22 cellular contexts compared by ENCODE assay signal in the genomic region with DNA sequence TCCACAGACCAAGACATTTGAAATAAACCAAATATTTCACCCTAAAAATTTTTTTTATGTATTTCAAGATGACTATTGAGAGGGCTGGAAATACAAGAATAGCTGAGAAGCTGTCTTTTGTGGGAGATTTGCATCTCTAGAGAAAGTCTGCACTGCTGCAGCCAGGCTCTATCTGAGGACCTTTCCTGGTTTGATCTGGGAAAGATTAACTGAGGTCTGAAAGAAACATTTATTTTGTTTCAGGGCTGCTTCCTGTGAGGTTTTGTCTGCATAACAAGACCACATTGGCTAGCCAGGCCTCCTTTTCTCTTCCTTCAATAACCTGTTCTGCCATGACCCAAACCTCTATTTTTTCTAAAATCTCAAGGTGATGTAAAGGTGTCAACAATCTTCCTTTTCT.
DNase-seq lines count a peak whose midpoint lies in the region; ATAC-seq and TF ChIP-seq lines count a peak whose summit lies in the region.
"Had no signal": no experiment of that assay in that cellular context is flagged by ENCODE, and none has a peak within 500 bp of the region (broad histone marks: within the 10 kb centered on the region; RNA-seq: fewer than 3 reads in every experiment).

No MANE protein-coding gene starts in this region.

- H3F3A ChIP-seq in GM23338 (replicated peaks; ENCODE audit: low read depth) (no peaks in the 10 kb centered on the region), neural progenitor cell (ENCODE audit: low read depth) (no peaks in the 10 kb centered on the region)

- H3K27ac Mint-ChIP-seq in GM23338 (peak overlapping the region; percentile 49), WTC11 (peak overlapping the region; percentile 63; the same call in 1 of the 2 replicates), neural progenitor cell (no peak overlapping the region)
- H3K27ac Mint-ChIP-seq in CD8-positive, alpha-beta memory T cell: no peak overlapping the region
- H3K27ac Mint-ChIP-seq: B cell; CD4-positive, alpha-beta T cell; CD8-positive, alpha-beta T cell had no signal

- CTCF ChIA-PET in WTC11 (lab: Charles Lee): interaction anchor here (0.8 kb wide), 1 partner anchor 33 kb away, joined by 3 read pairs; no protein-coding TSS in a partner anchor
- CTCF ChIA-PET in CD8-positive, alpha-beta memory T cell (lab: Charles Lee): no interaction called here

- H3K4me1 Mint-ChIP-seq in GM23338: peaks cover 8% of the 10 kb centered on the region; the same call in 2 of the 3 replicates
- peaks cover 10% of the 10 kb centered on the region for H3K4me1 Mint-ChIP-seq in WTC11
- H3K4me1 Mint-ChIP-seq in neural progenitor cell: no peaks in the 10 kb centered on the region
- no peaks in the 10 kb centered on the region for H3K4me1 Mint-ChIP-seq in CD8-positive, alpha-beta memory T cell
- H3K4me1 Mint-ChIP-seq: B cell had no signal

- no peak overlapping the region for H3K9ac ChIP-seq in neural progenitor cell
- H3K9ac ChIP-seq: BLaER1 treated with 17β-estradiol and CSF1 and Interleukin-3, amounts not matched to agents 10 nM and 100 nM had no signal

- POLR2A ChIA-PET in WTC11 (lab: Charles Lee): no interaction called here
- POLR2A ChIA-PET in CD8-positive, alpha-beta memory T cell (lab: Charles Lee): no interaction called here

- no peaks in the 10 kb centered on the region for H3K27me3 ChIP-seq in GM23338 (ENCODE audit: insufficient read depth)
- no peaks in the 10 kb centered on the region for H3K27me3 ChIP-seq in neural progenitor cell
- H3K27me3 ChIP-seq in CD8-positive, alpha-beta memory T cell (ENCODE audit: insufficient read depth, low read length, poor library complexity, severe bottlenecking): no peaks in the 10 kb centered on the region
- H3K27me3 ChIP-seq in gastroesophageal sphincter: no peaks in the 10 kb centered on the region
- H3K27me3 ChIP-seq: BLaER1 treated with 17β-estradiol and CSF1 and Interleukin-3, amounts not matched to agents 10 nM and 100 nM had no signal

- no peak overlapping the region for H3K27ac ChIP-seq in GM23338 (ENCODE audit: low read depth)
- H3K27ac ChIP-seq in neural progenitor cell: peak overlapping the region; percentile 36
- H3K27ac ChIP-seq in CD8-positive, alpha-beta memory T cell (ENCODE audit: low read depth, low read length): no peak overlapping the region
- H3K27ac ChIP-seq in gastroesophageal sphincter: no peak overlapping the region
- H3K27ac ChIP-seq: 22Rv1; A549; BLaER1 treated with 17β-estradiol and CSF1 and Interleukin-3, amounts not matched to agents 10 nM and 100 nM; C4-2B had no signal

- TF ChIP-seq CTCF in GM23338 (conservative IDR thresholded peaks at IDR 0.05; ENCODE audit: low read depth in 2 of 2): no peak
- no peak for TF ChIP-seq CTCF in WTC11 (IDR thresholded peaks at IDR 0.05)
- no peak for TF ChIP-seq CTCF in neural progenitor cell (IDR thresholded peaks at IDR 0.05)
- no peak for TF ChIP-seq CTCF in gastroesophageal sphincter (IDR thresholded peaks at IDR 0.05)

- H3K4me3 Mint-ChIP-seq in GM23338 (no peak overlapping the region), WTC11 (no peak overlapping the region), neural progenitor cell (no peak overlapping the region)
- H3K4me3 Mint-ChIP-seq in CD8-positive, alpha-beta memory T cell: no peak overlapping the region
- H3K4me3 Mint-ChIP-seq: B cell; CD4-positive, alpha-beta T cell; CD8-positive, alpha-beta T cell had no signal

- TF ChIP-seq POLR2A in gastroesophageal sphincter (IDR thresholded peaks at IDR 0.05): no peak

- H3K4me3 ChIP-seq in GM23338 (no peak overlapping the region), neural progenitor cell (no peak overlapping the region), gastroesophageal sphincter (no peak overlapping the region)
- H3K4me3 ChIP-seq in CD8-positive, alpha-beta memory T cell (ENCODE audit: low read length): no peak overlapping the region
- H3K4me3 ChIP-seq: A549; BLaER1 treated with 17β-estradiol and CSF1 and Interleukin-3, amounts not matched to agents 10 nM and 100 nM; GM12878 had no signal

- DNase-seq in GM23338 (ENCODE audit: low spot score): peak; percentile 26
- DNase-seq in WTC11 (ENCODE audit: low spot score): no peak
- DNase-seq in neural progenitor cell (ENCODE audit: low spot score): no peak
- no peak for DNase-seq in CD8-positive, alpha-beta memory T cell
- DNase-seq: AML-193; CD4-positive, alpha-beta T cell; CD8-positive, alpha-beta T cell; COR-L47; DMS 273 treated with DMSO at 0.1 percent for 48 hours; DMS153; DMS53; DMS79; DND-41; EL; GDM1 had no signal

- no peaks in the 10 kb centered on the region for H3K79me2 ChIP-seq in GM23338 (replicated peaks; ENCODE audit: insufficient read depth)
- H3K79me2 ChIP-seq in neural progenitor cell (ENCODE audit: low read depth): no peaks in the 10 kb centered on the region

- no peaks in the 10 kb centered on the region for H3K36me3 ChIP-seq in GM23338 (ENCODE audit: insufficient read depth)
- no peaks in the 10 kb centered on the region for H3K36me3 ChIP-seq in neural progenitor cell
- H3K36me3 ChIP-seq in CD8-positive, alpha-beta memory T cell (ENCODE audit: insufficient read depth, low read length): no peaks in the 10 kb centered on the region
- no peaks in the 10 kb centered on the region for H3K36me3 ChIP-seq in gastroesophageal sphincter
- H3K36me3 ChIP-seq: BLaER1 treated with 17β-estradiol and CSF1 and Interleukin-3, amounts not matched to agents 10 nM and 100 nM had no signal

- H3K9me2 ChIP-seq in GM23338 (ENCODE audit: insufficient read depth): no peaks in the 10 kb centered on the region

- H3K4me2 ChIP-seq in GM23338: no peak overlapping the region
- H3K4me2 ChIP-seq in neural progenitor cell: no peak overlapping the region
- H3K4me2 ChIP-seq: A549; BLaER1 treated with 17β-estradiol and CSF1 and Interleukin-3, amounts not matched to agents 10 nM and 100 nM had no signal

- peak; percentile 63 for ATAC-seq in GM23338
- ATAC-seq in WTC11: peak; percentile 72
- ATAC-seq in gastroesophageal sphincter: no peak
- ATAC-seq: A549; CD8-positive, alpha-beta T cell; GM12878 had no signal

- 0 out of 2 replicates have a peak, but pooled peaks cover 5% of the 10 kb centered on the region for H3K4me1 ChIP-seq in GM23338 (ENCODE audit: insufficient read depth)
- H3K4me1 ChIP-seq in neural progenitor cell: peaks cover 9% of the 10 kb centered on the region
- H3K4me1 ChIP-seq in CD8-positive, alpha-beta memory T cell (ENCODE audit: insufficient read depth, low read length): no peaks in the 10 kb centered on the region
- H3K4me1 ChIP-seq in gastroesophageal sphincter: no peaks in the 10 kb centered on the region
- H3K4me1 ChIP-seq: A549; BLaER1 treated with 17β-estradiol and CSF1 and Interleukin-3, amounts not matched to agents 10 nM and 100 nM had no signal

- TF ChIP-seq EP300 in gastroesophageal sphincter (IDR thresholded peaks at IDR 0.05): no peak

- no peaks in the 10 kb centered on the region for H4K20me1 ChIP-seq in GM23338 (replicated peaks; ENCODE audit: insufficient read depth)
- H4K20me1 ChIP-seq in neural progenitor cell (ENCODE audit: low read depth): no peaks in the 10 kb centered on the region
- H4K20me1 ChIP-seq: BLaER1 treated with 17β-estradiol and CSF1 and Interleukin-3, amounts not matched to agents 10 nM and 100 nM had no signal

- H3K9me3 Mint-ChIP-seq in GM23338 (peaks cover 7% of the 10 kb centered on the region; the same call in 1 of the 3 replicates), WTC11 (peaks cover 13% of the 10 kb centered on the region), neural progenitor cell (peaks cover 3% of the 10 kb centered on the region)
- H3K9me3 Mint-ChIP-seq in CD8-positive, alpha-beta memory T cell: no peaks in the 10 kb centered on the region
- H3K9me3 Mint-ChIP-seq: CD4-positive, alpha-beta T cell; CD8-positive, alpha-beta T cell had no signal

- no peaks in the 10 kb centered on the region for H3K27me3 Mint-ChIP-seq in GM23338 (ENCODE audit: insufficient read depth, low read depth, poor library complexity)
- no peaks in the 10 kb centered on the region for H3K27me3 Mint-ChIP-seq in WTC11 (ENCODE audit: low read depth)
- H3K27me3 Mint-ChIP-seq in neural progenitor cell (ENCODE audit: insufficient read depth, low read depth): no peaks in the 10 kb centered on the region
- peaks cover 0 to 3% of the 10 kb centered on the region in 2 donors for H3K27me3 Mint-ChIP-seq in CD8-positive, alpha-beta memory T cell
- H3K27me3 Mint-ChIP-seq: CD4-positive, alpha-beta T cell had no signal

- H3K36me3 Mint-ChIP-seq in GM23338 (ENCODE audit: low read depth) (no peaks in the 10 kb centered on the region), WTC11 (peaks cover 3% of the 10 kb centered on the region; the same call in 1 of the 2 replicates), neural progenitor cell (no peaks in the 10 kb centered on the region)
- no peaks in the 10 kb centered on the region for H3K36me3 Mint-ChIP-seq in CD8-positive, alpha-beta memory T cell
- H3K36me3 Mint-ChIP-seq: CD8-positive, alpha-beta T cell had no signal

- H3K9me3 ChIP-seq in neural progenitor cell (ENCODE audit: low read depth) (no peaks in the 10 kb centered on the region), gastroesophageal sphincter (no peaks in the 10 kb centered on the region)
- no peaks in the 10 kb centered on the region for H3K9me3 ChIP-seq in CD8-positive, alpha-beta memory T cell (ENCODE audit: low read length)
- H3K9me3 ChIP-seq: A549; BLaER1 treated with 17β-estradiol and CSF1 and Interleukin-3, amounts not matched to agents 10 nM and 100 nM had no signal

- H2AFZ ChIP-seq in GM23338: no peak overlapping the region
- peak overlapping the region; percentile 32 for H2AFZ ChIP-seq in neural progenitor cell (replicated peaks)

TF ChIP-seq in GM23338, 12 proteins besides CTCF, POLR2A, EP300 and RAD21 (continues in another document):
- TF ChIP-seq STAT1 (IDR thresholded peaks at IDR 0.05; ENCODE audit: unreplicated experiment): no peak

TF ChIP-seq in WTC11, 78 proteins besides CTCF, POLR2A, EP300 and RAD21 (continues in another document):
- TF ChIP-seq MYBL2 (CRISPR knock-in tag; IDR thresholded peaks at IDR 0.05): no peak
- TF ChIP-seq TP53 (CRISPR knock-in tag; IDR thresholded peaks at IDR 0.05): no peak
- TF ChIP-seq, protein P1, sequence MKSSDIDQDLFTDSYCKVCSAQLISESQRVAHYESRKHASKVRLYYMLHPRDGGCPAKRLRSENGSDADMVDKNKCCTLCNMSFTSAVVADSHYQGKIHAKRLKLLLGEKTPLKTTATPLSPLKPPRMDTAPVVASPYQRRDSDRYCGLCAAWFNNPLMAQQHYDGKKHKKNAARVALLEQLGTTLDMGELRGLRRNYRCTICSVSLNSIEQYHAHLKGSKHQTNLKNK (CRISPR knock-in tag; IDR thresholded peaks at IDR 0.05): no peak
- no peak for TF ChIP-seq ZNF138 (CRISPR knock-in tag; conservative IDR thresholded peaks at IDR 0.05)
- TF ChIP-seq IRF2 (CRISPR knock-in tag; IDR thresholded peaks at IDR 0.05; ENCODE audit: borderline replicate concordance, low read depth): no peak
- no peak for TF ChIP-seq EMX1 (CRISPR knock-in tag; IDR thresholded peaks at IDR 0.05)
- no peak for TF ChIP-seq NR3C1 (CRISPR knock-in tag; conservative IDR thresholded peaks at IDR 0.05; ENCODE audit: low read depth)
- no peak for TF ChIP-seq TEAD1 (CRISPR knock-in tag; IDR thresholded peaks at IDR 0.05)

Comparison
In these comparisons a context has a peak if more than half of its experiments do, and no peak if none do; other contexts are left out.
1. H3K27ac Mint-ChIP-seq: peak in GM23338 (single experiment) and WTC11 (single experiment); none in neural progenitor cell (single experiment) and CD8-positive, alpha-beta memory T cell (0 of 8).